28 cellular contexts compared by ENCODE assay signal in genomic region chr5:86546582-86546981, GRCh38.
DNase-seq lines count a peak whose midpoint lies in the region; ATAC-seq and TF ChIP-seq lines count a peak whose summit lies in the region.
"Had no signal": no experiment of that assay in that cellular context is flagged by ENCODE, and none has a peak within 500 bp of the region (broad histone marks: within the 10 kb centered on the region; RNA-seq: fewer than 3 reads in every experiment).

No MANE protein-coding gene starts in this region.

- in situ Hi-C loops in ACHN (cut with HindIII; ENCODE audit: low pct_ligation_motif_present, low pct_unique_long_range_greater_than_20kb, low sequenced_read_pairs): no loop called here
- in situ Hi-C loops in GM23248 (cut with MboI): no loop called here

- ATAC-seq in RWPE2 (ENCODE audit: low read depth): peak; percentile 59; the same call in 2 of the 3 replicates
- ATAC-seq: activated naive CD4-positive, alpha-beta T cell treated with anti-CD3 and anti-CD28 coated beads, Interleukin-2, amount 50 U/mL, for 72 hours; gastroesophageal sphincter; naive thymus-derived CD8-positive, alpha-beta T cell; stimulated activated effector memory CD8-positive, alpha-beta T cell treated with anti-CD3 and anti-CD28 coated beads, Interleukin-12 subunit alpha, Interleukin-12 subunit beta, amount 100 ng/mL, for 72 hours had no signal

- TF ChIP-seq POLR2A in tibial nerve (IDR thresholded peaks at IDR 0.05): no peak

- no peaks in the 10 kb centered on the region for H3K9me3 ChIP-seq in RWPE2 (ENCODE audit: severe bottlenecking)
- H3K9me3 ChIP-seq in tibial nerve: no peaks in the 10 kb centered on the region
- H3K9me3 ChIP-seq in GM23248 (ENCODE audit: low read depth): no peaks in the 10 kb centered on the region
- H3K9me3 ChIP-seq: gastroesophageal sphincter, HAP-1 had no signal

- no peaks in the 10 kb centered on the region for H3F3A ChIP-seq in GM23248 (ENCODE audit: insufficient read depth)

- H3K79me2 ChIP-seq in GM23248 (ENCODE audit: insufficient read depth): no peaks in the 10 kb centered on the region

- peaks cover 45% of the 10 kb centered on the region for H3K27me3 ChIP-seq in RWPE2 (ENCODE audit: insufficient read depth, poor library complexity, severe bottlenecking)
- H3K27me3 ChIP-seq in tibial nerve: no peaks in the 10 kb centered on the region
- H3K27me3 ChIP-seq in GM23248 (replicated peaks; ENCODE audit: insufficient read depth): no peaks in the 10 kb centered on the region
- H3K27me3 ChIP-seq: brain microvascular endothelial cell, gastroesophageal sphincter had no signal

- H3K27ac ChIP-seq in RWPE2 (ENCODE audit: poor library complexity, severe bottlenecking): no peak overlapping the region
- no peak overlapping the region for H3K27ac ChIP-seq in tibial nerve
- no peak overlapping the region for H3K27ac ChIP-seq in GM23248
- H3K27ac ChIP-seq: brain microvascular endothelial cell, gastroesophageal sphincter, PC-9 had no signal

- no peak overlapping the region for H2AFZ ChIP-seq in GM23248
- H2AFZ ChIP-seq: PC-9 had no signal

- 84 to 85% methylated on average over 4 of the region's 4 CpGs for WGBS in tibial nerve, 2 donors
- WGBS in GM23248 (ENCODE audit: low coverage in 1 of 2, low lambda C conversion rate in 2 of 2, missing lambda C conversion rate in 2 of 2), 2 experiments: 35 to 42% methylated on average over 4 of the region's 4 CpGs

- no peaks in the 10 kb centered on the region for H4K20me1 ChIP-seq in GM23248 (ENCODE audit: insufficient read depth)

- H3K36me3 ChIP-seq in RWPE2 (ENCODE audit: low read depth) (no peaks in the 10 kb centered on the region), tibial nerve (no peaks in the 10 kb centered on the region), GM23248 (ENCODE audit: low read depth) (no peaks in the 10 kb centered on the region)
- H3K36me3 ChIP-seq: brain microvascular endothelial cell, gastroesophageal sphincter, HAP-1 had no signal

- H3K4me3 ChIP-seq in RWPE2 (ENCODE audit: severe bottlenecking): no peak overlapping the region
- H3K4me3 ChIP-seq in epithelial cell of esophagus (ENCODE audit: low read length): no peak overlapping the region
- H3K4me3 ChIP-seq in tibial nerve: no peak overlapping the region
- H3K4me3 ChIP-seq in GM23248: no peak overlapping the region
- H3K4me3 ChIP-seq: gastroesophageal sphincter, HAP-1, lung, PC-9 had no signal

- H3K9ac ChIP-seq in GM23248: no peak overlapping the region

- H3K4me1 ChIP-seq in RWPE2 (ENCODE audit: insufficient read depth, poor library complexity, severe bottlenecking) (no peaks in the 10 kb centered on the region), tibial nerve (no peaks in the 10 kb centered on the region), GM23248 (ENCODE audit: insufficient read depth) (no peaks in the 10 kb centered on the region)
- H3K4me1 ChIP-seq: gastroesophageal sphincter, HAP-1 had no signal

- no peaks in the 10 kb centered on the region for H3K9me2 ChIP-seq in GM23248 (ENCODE audit: insufficient read depth)

- TF ChIP-seq EP300 in tibial nerve (IDR thresholded peaks at IDR 0.05): no peak

- H3K4me2 ChIP-seq in GM23248 (ENCODE audit: unreplicated experiment): no peak overlapping the region
- H3K4me2 ChIP-seq: PC-9 had no signal

- TF ChIP-seq CTCF in RWPE2 (IDR thresholded peaks at IDR 0.05; ENCODE audit: poor library complexity, severe bottlenecking): peak; percentile 39
- TF ChIP-seq CTCF in epithelial cell of esophagus (IDR thresholded peaks at IDR 0.05; ENCODE audit: insufficient read depth, low read depth, low read length, missing control alignments): no peak
- TF ChIP-seq CTCF in tibial nerve (IDR thresholded peaks at IDR 0.05): no peak

- DNase-seq in ACHN (peak; percentile 22), HT1080 (ENCODE audit: low read depth) (peak; percentile 32), RWPE2 (ENCODE audit: low spot score) (no peak), epithelial cell of esophagus (ENCODE audit: low read depth) (peak; percentile 12), tibial nerve (ENCODE audit: low spot score in 2 of 2) (no peak), GM23248 (no peak), SIG-M5 (lab: John Stamatoyannopoulos, UW) (no peak)
- no peak for DNase-seq in stimulated activated CD4-positive, alpha-beta T cell treated with anti-CD3 and anti-CD28 coated beads, Interleukin-1b, Interleukin-23, amount 100 ng/mL, for 48 hours
- DNase-seq: activated CD4-positive, alpha-beta T cell treated with anti-CD3 and anti-CD28 coated beads, Interleukin-2, amount 10 ng/mL, durations not matched to agents 24 days and 14 days; activated CD8-positive, alpha-beta memory T cell treated with anti-CD3 and anti-CD28 coated beads for 24 hours; activated effector memory CD4-positive, alpha-beta T cell treated with Interleukin-2 at 50 U/mL for 16 hours; activated T-cell treated with anti-CD3 and anti-CD28 coated beads for 4 hours; amygdala; brain microvascular endothelial cell; naive thymus-derived CD8-positive, alpha-beta T cell; NCI-H1436; NCI-H2081 treated with DMSO at 0.1 percent for 48 hours; NCI-H226; occipital lobe; PC-9; SHP77 treated with DMSO at 0.1 percent for 48 hours; stimulated activated CD4-positive, alpha-beta T cell treated with anti-CD3 and anti-CD28 coated beads, Interleukin-15, amount 100 ng/mL, for 24 hours; T-helper 9 cell had no signal

Comparison
In these comparisons a context has a peak if more than half of its experiments do, and no peak if none do; other contexts are left out.
1. DNase-seq: peak in ACHN (single experiment), HT1080 (single experiment) and epithelial cell of esophagus (single experiment); none in RWPE2 (single experiment), tibial nerve (0 of 2), GM23248 (single experiment), stimulated activated CD4-positive, alpha-beta T cell treated with anti-CD3 and anti-CD28 coated beads, Interleukin-1b, Interleukin-23, amount 100 ng/mL, for 48 hours (single experiment) and SIG-M5 (single experiment).